1 cellular context compared by ENCODE assay signal in the genomic region with DNA sequence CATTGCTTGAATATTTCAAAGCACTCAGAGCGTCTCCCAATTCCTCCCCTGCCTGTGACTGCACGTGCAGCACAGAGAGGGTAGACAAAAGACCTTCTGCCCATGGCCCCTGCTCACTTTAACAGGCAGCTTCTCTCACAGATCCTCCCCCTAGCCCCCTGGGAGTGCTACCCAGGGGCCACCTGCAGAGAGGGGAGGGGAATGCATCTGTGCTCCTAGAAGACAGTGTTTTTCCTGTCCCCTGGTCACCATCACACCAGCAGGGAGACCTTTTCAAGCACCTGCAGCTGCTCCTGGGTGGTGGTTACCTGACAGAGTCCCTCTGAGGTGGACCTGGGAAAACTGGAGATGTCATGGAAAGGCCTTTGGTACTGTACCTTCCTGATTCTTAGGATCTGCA.
TF ChIP-seq lines count a peak whose summit lies in the region.

No MANE protein-coding gene starts in this region.

TF ChIP-seq in GM23338, 12 proteins besides CTCF, POLR2A, EP300 and RAD21 (continued from another document):
- TF ChIP-seq, protein P1, sequence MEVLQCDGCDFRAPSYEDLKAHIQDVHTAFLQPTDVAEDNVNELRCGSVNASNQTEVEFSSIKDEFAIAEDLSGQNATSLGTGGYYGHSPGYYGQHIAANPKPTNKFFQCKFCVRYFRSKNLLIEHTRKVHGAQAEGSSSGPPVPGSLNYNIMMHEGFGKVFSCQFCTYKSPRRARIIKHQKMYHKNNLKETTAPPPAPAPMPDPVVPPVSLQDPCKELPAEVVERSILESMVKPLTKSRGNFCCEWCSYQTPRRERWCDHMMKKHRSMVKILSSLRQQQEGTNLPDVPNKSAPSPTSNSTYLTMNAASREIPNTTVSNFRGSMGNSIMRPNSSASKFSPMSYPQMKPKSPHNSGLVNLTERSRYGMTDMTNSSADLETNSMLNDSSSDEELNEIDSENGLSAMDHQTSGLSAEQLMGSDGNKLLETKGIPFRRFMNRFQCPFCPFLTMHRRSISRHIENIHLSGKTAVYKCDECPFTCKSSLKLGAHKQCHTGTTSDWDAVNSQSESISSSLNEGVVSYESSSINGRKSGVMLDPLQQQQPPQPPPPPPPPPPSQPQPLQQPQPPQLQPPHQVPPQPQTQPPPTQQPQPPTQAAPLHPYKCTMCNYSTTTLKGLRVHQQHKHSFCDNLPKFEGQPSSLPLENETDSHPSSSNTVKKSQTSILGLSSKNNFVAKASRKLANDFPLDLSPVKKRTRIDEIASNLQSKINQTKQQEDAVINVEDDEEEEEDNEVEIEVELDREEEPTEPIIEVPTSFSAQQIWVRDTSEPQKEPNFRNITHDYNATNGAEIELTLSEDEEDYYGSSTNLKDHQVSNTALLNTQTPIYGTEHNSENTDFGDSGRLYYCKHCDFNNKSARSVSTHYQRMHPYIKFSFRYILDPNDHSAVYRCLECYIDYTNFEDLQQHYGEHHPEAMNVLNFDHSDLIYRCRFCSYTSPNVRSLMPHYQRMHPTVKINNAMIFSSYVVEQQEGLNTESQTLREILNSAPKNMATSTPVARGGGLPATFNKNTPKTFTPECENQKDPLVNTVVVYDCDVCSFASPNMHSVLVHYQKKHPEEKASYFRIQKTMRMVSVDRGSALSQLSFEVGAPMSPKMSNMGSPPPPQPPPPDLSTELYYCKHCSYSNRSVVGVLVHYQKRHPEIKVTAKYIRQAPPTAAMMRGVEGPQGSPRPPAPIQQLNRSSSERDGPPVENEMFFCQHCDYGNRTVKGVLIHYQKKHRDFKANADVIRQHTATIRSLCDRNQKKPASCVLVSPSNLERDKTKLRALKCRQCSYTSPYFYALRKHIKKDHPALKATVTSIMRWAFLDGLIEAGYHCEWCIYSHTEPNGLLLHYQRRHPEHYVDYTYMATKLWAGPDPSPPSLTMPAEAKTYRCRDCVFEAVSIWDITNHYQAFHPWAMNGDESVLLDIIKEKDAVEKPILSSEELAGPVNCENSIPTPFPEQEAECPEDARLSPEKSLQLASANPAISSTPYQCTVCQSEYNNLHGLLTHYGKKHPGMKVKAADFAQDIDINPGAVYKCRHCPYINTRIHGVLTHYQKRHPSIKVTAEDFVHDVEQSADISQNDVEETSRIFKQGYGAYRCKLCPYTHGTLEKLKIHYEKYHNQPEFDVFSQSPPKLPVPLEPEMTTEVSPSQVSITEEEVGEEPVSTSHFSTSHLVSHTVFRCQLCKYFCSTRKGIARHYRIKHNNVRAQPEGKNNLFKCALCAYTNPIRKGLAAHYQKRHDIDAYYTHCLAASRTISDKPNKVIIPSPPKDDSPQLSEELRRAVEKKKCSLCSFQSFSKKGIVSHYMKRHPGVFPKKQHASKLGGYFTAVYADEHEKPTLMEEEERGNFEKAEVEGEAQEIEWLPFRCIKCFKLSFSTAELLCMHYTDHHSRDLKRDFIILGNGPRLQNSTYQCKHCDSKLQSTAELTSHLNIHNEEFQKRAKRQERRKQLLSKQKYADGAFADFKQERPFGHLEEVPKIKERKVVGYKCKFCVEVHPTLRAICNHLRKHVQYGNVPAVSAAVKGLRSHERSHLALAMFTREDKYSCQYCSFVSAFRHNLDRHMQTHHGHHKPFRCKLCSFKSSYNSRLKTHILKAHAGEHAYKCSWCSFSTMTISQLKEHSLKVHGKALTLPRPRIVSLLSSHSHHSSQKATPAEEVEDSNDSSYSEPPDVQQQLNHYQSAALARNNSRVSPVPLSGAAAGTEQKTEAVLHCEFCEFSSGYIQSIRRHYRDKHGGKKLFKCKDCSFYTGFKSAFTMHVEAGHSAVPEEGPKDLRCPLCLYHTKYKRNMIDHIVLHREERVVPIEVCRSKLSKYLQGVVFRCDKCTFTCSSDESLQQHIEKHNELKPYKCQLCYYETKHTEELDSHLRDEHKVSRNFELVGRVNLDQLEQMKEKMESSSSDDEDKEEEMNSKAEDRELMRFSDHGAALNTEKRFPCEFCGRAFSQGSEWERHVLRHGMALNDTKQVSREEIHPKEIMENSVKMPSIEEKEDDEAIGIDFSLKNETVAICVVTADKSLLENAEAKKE (CRISPR knock-in tag; IDR thresholded peaks at IDR 0.05), result no peak
- TF ChIP-seq STAT1 (IDR thresholded peaks at IDR 0.05; ENCODE audit: unreplicated experiment), result no peak
- no peak for TF ChIP-seq EZH2 (IDR thresholded peaks at IDR 0.05; ENCODE audit: low read depth, unreplicated experiment)
- TF ChIP-seq, protein P2, sequence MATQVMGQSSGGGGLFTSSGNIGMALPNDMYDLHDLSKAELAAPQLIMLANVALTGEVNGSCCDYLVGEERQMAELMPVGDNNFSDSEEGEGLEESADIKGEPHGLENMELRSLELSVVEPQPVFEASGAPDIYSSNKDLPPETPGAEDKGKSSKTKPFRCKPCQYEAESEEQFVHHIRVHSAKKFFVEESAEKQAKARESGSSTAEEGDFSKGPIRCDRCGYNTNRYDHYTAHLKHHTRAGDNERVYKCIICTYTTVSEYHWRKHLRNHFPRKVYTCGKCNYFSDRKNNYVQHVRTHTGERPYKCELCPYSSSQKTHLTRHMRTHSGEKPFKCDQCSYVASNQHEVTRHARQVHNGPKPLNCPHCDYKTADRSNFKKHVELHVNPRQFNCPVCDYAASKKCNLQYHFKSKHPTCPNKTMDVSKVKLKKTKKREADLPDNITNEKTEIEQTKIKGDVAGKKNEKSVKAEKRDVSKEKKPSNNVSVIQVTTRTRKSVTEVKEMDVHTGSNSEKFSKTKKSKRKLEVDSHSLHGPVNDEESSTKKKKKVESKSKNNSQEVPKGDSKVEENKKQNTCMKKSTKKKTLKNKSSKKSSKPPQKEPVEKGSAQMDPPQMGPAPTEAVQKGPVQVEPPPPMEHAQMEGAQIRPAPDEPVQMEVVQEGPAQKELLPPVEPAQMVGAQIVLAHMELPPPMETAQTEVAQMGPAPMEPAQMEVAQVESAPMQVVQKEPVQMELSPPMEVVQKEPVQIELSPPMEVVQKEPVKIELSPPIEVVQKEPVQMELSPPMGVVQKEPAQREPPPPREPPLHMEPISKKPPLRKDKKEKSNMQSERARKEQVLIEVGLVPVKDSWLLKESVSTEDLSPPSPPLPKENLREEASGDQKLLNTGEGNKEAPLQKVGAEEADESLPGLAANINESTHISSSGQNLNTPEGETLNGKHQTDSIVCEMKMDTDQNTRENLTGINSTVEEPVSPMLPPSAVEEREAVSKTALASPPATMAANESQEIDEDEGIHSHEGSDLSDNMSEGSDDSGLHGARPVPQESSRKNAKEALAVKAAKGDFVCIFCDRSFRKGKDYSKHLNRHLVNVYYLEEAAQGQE (IDR thresholded peaks at IDR 0.05; ENCODE audit: unreplicated experiment), result no peak
- TF ChIP-seq, protein P3, sequence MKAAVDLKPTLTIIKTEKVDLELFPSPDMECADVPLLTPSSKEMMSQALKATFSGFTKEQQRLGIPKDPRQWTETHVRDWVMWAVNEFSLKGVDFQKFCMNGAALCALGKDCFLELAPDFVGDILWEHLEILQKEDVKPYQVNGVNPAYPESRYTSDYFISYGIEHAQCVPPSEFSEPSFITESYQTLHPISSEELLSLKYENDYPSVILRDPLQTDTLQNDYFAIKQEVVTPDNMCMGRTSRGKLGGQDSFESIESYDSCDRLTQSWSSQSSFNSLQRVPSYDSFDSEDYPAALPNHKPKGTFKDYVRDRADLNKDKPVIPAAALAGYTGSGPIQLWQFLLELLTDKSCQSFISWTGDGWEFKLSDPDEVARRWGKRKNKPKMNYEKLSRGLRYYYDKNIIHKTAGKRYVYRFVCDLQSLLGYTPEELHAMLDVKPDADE (IDR thresholded peaks at IDR 0.05), result no peak
